ENCODE assay signal across 16 cellular contexts in the genomic region with DNA sequence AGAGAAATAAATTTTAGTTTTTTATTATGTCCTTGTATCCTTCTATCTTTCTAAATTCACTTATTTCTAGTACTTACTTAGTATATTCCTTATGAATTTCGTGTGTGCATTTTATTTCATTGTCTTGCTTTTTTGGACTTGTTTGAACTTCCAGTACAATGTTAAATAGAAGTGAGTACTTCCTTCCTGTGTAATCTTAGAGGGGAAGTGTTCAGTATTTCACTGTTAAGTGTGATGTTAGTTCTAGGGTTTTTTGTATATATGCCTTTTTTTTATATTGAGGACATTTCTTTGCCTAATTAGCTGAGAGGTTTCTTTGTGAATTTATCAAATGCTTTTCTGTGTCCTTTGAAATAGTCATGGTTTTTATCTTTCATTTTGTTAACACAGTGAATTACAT.
"Had no signal": no experiment of that assay in that cellular context is flagged by ENCODE, and none has a peak within 500 bp of the region (broad histone marks: within the 10 kb centered on the region; RNA-seq: fewer than 3 reads in every experiment).

No MANE protein-coding gene starts in this region.

- ATAC-seq: esophagus mucosa, left lung, sciatic nerve, T-cell had no signal

- H3K9me3 Mint-ChIP-seq: T-cell had no signal

- H3K9me3 ChIP-seq: left lung, stomach, testis, upper lobe of left lung had no signal

- H3K4me3 ChIP-seq: adrenal gland, hepatocyte, left lung, stomach, testis, upper lobe of left lung had no signal

- H3K36me3 ChIP-seq: adrenal gland, left lung had no signal

- DNase-seq: activated CD4-positive, alpha-beta T cell treated with anti-CD3 and anti-CD28 coated beads for 1 hour; activated CD4-positive, alpha-beta T cell treated with anti-CD3 and anti-CD28 coated beads, Interleukin-2, amount 50 U/mL, for 4 hours; activated naive CD4-positive, alpha-beta T cell treated with Interleukin-2 at 50 U/mL for 16 hours; activated T-cell treated with anti-CD3 and anti-CD28 coated beads for 4 hours; adrenal gland; kidney; left lung; mammary epithelial cell; stomach; T-cell; T-helper 9 cell; testis; upper lobe of left lung had no signal

- H3K4me1 ChIP-seq: testis had no signal

- H3K27me3 Mint-ChIP-seq: T-cell had no signal

- H3K27me3 ChIP-seq: adrenal gland, hepatocyte, left lung, stomach, testis, upper lobe of left lung had no signal

- H3K27ac Mint-ChIP-seq: T-cell had no signal
